ENCODE assay signal across 9 cellular contexts in genomic region chrX:131812847-131813825, GRCh38.
A peak's percentile ranks its signal among the peaks of the same experiment; 100 is the strongest.
DNase-seq lines count a peak whose midpoint lies in the region; ATAC-seq, FAIRE-seq and TF ChIP-seq lines count a peak whose summit lies in the region.
"Had no signal": no experiment of that assay in that cellular context is flagged by ENCODE, and none has a peak within 500 bp of the region (broad histone marks: within the 10 kb centered on the region; RNA-seq: fewer than 3 reads in every experiment).

No MANE protein-coding gene starts in this region.

- peak overlapping the region; percentile 64 for H3K4me3 Mint-ChIP-seq in activated T-cell treated with anti-CD3 and anti-CD28 coated beads, Interleukin-2, amount 50 U/mL, for 4 hours

- FAIRE-seq in small intestine (lab: Jason Lieb, UNC), result no peak

- peaks cover 20% of the 10 kb centered on the region for H3K4me1 Mint-ChIP-seq in activated T-cell treated with anti-CD3 and anti-CD28 coated beads, Interleukin-2, amount 50 U/mL, for 4 hours (ENCODE audit: low read depth)

- H3K27me3 ChIP-seq in small intestine (ENCODE audit: control insufficient read depth in 2 of 2, insufficient read depth in 2 of 2, low read length in 2 of 2), result no peaks in the 10 kb centered on the region

- H3K36me3 Mint-ChIP-seq in activated T-cell treated with anti-CD3 and anti-CD28 coated beads, Interleukin-2, amount 50 U/mL, for 4 hours (ENCODE audit: insufficient read depth), result no peaks in the 10 kb centered on the region

- H3K27me3 Mint-ChIP-seq in activated T-cell treated with anti-CD3 and anti-CD28 coated beads, Interleukin-2, amount 50 U/mL, for 4 hours (ENCODE audit: low read depth), result no peaks in the 10 kb centered on the region

- TF ChIP-seq CTCF in GM12865 (IDR thresholded peaks at IDR 0.05; ENCODE audit: insufficient read depth, low read depth, low read length, missing control alignments), result no peak

- H3K27ac ChIP-seq in small intestine (ENCODE audit: low read depth in 1 of 2, low read length in 1 of 2), result peak overlapping the region; percentile 57 to 88
- H3K27ac ChIP-seq: SK-N-MC had no signal

- H3K36me3 ChIP-seq in small intestine (ENCODE audit: control insufficient read depth in 2 of 2, insufficient read depth in 2 of 2, low read length in 2 of 2), result no peaks in the 10 kb centered on the region

- no peaks in the 10 kb centered on the region for H3K4me1 ChIP-seq in small intestine (ENCODE audit: control insufficient read depth in 2 of 2, insufficient read depth in 1 of 2, low read depth in 1 of 2, low read length in 1 of 2)

- no peaks in the 10 kb centered on the region for H3K9me3 ChIP-seq in small intestine (ENCODE audit: control insufficient read depth, low read depth)

- H3K4me3 ChIP-seq in GM12865 (ENCODE audit: low read depth, low read length), result no peak overlapping the region
- peak overlapping the region in 1 of 2 donors; percentile 27 for H3K4me3 ChIP-seq in small intestine (ENCODE audit: low read depth in 1 of 2, low read length in 2 of 2)
- H3K4me3 ChIP-seq: SK-N-MC had no signal

- H3K9me3 Mint-ChIP-seq in activated T-cell treated with anti-CD3 and anti-CD28 coated beads, Interleukin-2, amount 50 U/mL, for 4 hours, result no peaks in the 10 kb centered on the region

- WGBS in small intestine, 3 donors, result 31 to 66% (median 60%) methylated on average over 11 of the region's 11 CpGs

- peak; percentile 62 for DNase-seq in GM12865 (ENCODE audit: low read depth)
- DNase-seq in NCI-H1417 treated with DMSO at 0.1 percent for 48 hours (lab: John Stamatoyannopoulos, UW), result peak; percentile 41
- DNase-seq in activated T-cell treated with anti-CD3 and anti-CD28 coated beads, Interleukin-2, amount 50 U/mL, for 4 hours, result peak; percentile 84
- DNase-seq in globus pallidus (ENCODE audit: low spot score), result peak; percentile 60
- DNase-seq in small intestine, result peak; percentile 13
- DNase-seq in DMS153 (lab: John Stamatoyannopoulos, UW), result no peak
- no peak for DNase-seq in NCI-H2196 treated with DMSO at 0.1 percent for 48 hours (lab: John Stamatoyannopoulos, UW; ENCODE audit: unreplicated experiment)

- ATAC-seq in GM21825 (IDR thresholded peaks at IDR 0.05; ENCODE audit: unreplicated experiment), result peak; percentile 90
- ATAC-seq in activated T-cell treated with anti-CD3 and anti-CD28 coated beads, Interleukin-2, amount 50 U/mL, for 4 hours, result peak; percentile 89 to 91

Comparison
In these comparisons a context has a peak if more than half of its experiments do, and no peak if none do; other contexts are left out.
1. DNase-seq: peak in GM12865 (single experiment), NCI-H1417 treated with DMSO at 0.1 percent for 48 hours (single experiment), activated T-cell treated with anti-CD3 and anti-CD28 coated beads, Interleukin-2, amount 50 U/mL, for 4 hours (single experiment), globus pallidus (single experiment) and small intestine (single experiment); none in DMS153 (single experiment) and NCI-H2196 treated with DMSO at 0.1 percent for 48 hours (single experiment).